30 cellular contexts compared by ENCODE assay signal in the genomic region with DNA sequence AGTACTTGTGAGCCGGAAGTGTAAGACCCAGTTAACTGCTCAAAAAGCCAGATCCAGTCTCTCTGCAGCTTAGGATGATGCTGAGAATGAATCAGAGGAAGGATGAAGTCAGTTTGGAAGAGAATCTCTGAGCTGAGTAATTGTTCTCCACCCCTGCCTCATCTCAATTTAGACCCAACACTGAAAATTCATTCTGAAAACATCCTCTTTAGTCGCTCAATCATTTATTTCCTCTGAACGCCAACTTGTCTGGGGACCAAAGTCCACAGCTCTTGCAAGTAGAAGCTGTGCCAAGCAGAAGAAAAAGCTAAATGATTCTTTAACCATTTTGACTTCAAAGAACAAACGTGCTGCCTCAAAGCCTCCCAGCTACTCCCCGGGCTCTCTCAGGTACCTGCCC.
DNase-seq lines count a peak whose midpoint lies in the region; ATAC-seq, FAIRE-seq and TF ChIP-seq lines count a peak whose summit lies in the region.
"Had no signal": no experiment of that assay in that cellular context is flagged by ENCODE, and none has a peak within 500 bp of the region (broad histone marks: within the 10 kb centered on the region; RNA-seq: fewer than 3 reads in every experiment).

No MANE protein-coding gene starts in this region.

- DNase-seq in ACHN, result peak; percentile 5
- peak; percentile 4 for DNase-seq in bronchial epithelial cell (ENCODE audit: low read depth)
- peak; percentile 79 for DNase-seq in kidney tubule cell (ENCODE audit: low spot score)
- no peak for DNase-seq in neural crest cell (ENCODE audit: low read depth, low spot score)
- no peak for DNase-seq in stimulated activated naive CD4-positive, alpha-beta T cell (lab: John Stamatoyannopoulos, UW)
- DNase-seq: activated CD4-positive, alpha-beta T cell treated with anti-CD3 and anti-CD28 coated beads, Interleukin-2, amount 50 U/mL, for 4 hours; activated CD4-positive, CD25-positive, alpha-beta regulatory T cell; COR-L47; cortex of kidney; effector memory CD8-positive, alpha-beta T cell; GF-D8; hippocampal formation; NCI-H2029 treated with DMSO at 0.1 percent for 48 hours; NCI-H345; NCI-H774; sigmoid colon; SJCRH30; stimulated activated CD4-positive, alpha-beta T cell treated with anti-CD3 and anti-CD28 coated beads, Interleukin-15, amount 100 ng/mL, for 24 hours; stimulated activated naive CD8-positive, alpha-beta T cell treated with anti-CD3 and anti-CD28 coated beads, Interleukin-15, Interleukin-2, amounts not matched to agents 100 U/mL and 50 U/mL, for 24 hours; thyroid gland had no signal

- no peaks in the 10 kb centered on the region for H3K9me3 Mint-ChIP-seq in neural crest cell
- H3K9me3 Mint-ChIP-seq: activated naive CD4-positive, alpha-beta T cell treated with anti-CD3 and anti-CD28 coated beads, Interleukin-2, amount 50 U/mL, for 24 hours had no signal

- peaks cover 3% of the 10 kb centered on the region for H3K36me3 Mint-ChIP-seq in neural crest cell (ENCODE audit: low read depth)
- H3K36me3 Mint-ChIP-seq: activated naive CD4-positive, alpha-beta T cell treated with anti-CD3 and anti-CD28 coated beads, Interleukin-2, amount 50 U/mL, for 24 hours had no signal

- ATAC-seq in HG03354 (IDR thresholded peaks at IDR 0.05; ENCODE audit: poor library complexity, severe bottlenecking, unreplicated experiment) (no peak), HG03521 (IDR thresholded peaks at IDR 0.05; ENCODE audit: unreplicated experiment) (no peak), HG03520 (IDR thresholded peaks at IDR 0.05; ENCODE audit: unreplicated experiment) (no peak)
- ATAC-seq: effector memory CD8-positive, alpha-beta T cell; esophagus mucosa; K562; stimulated activated naive CD8-positive, alpha-beta T cell treated with anti-CD3 and anti-CD28 coated beads, Interleukin-15, Interleukin-2, amounts not matched to agents 100 U/mL and 50 U/mL, for 24 hours had no signal

- H3K4me3 ChIP-seq in bronchial epithelial cell (ENCODE audit: low read depth, low read length), result no peak overlapping the region
- H3K4me3 ChIP-seq: BLaER1, K562, sigmoid colon, SJCRH30, thyroid gland had no signal

- peaks cover 17% of the 10 kb centered on the region for H3K4me1 Mint-ChIP-seq in neural crest cell
- H3K4me1 Mint-ChIP-seq: activated naive CD4-positive, alpha-beta T cell treated with anti-CD3 and anti-CD28 coated beads, Interleukin-2, amount 50 U/mL, for 24 hours had no signal

- no peak overlapping the region for H3K4me3 Mint-ChIP-seq in neural crest cell
- H3K4me3 Mint-ChIP-seq: activated naive CD4-positive, alpha-beta T cell treated with anti-CD3 and anti-CD28 coated beads, Interleukin-2, amount 50 U/mL, for 24 hours; effector memory CD8-positive, alpha-beta T cell had no signal

- H3K36me3 ChIP-seq in bronchial epithelial cell (ENCODE audit: control insufficient read depth, insufficient read depth, low read length), result no peaks in the 10 kb centered on the region
- H3K36me3 ChIP-seq: BLaER1, sigmoid colon, SJCRH30, thyroid gland had no signal

- no peaks in the 10 kb centered on the region for H3K27me3 Mint-ChIP-seq in neural crest cell (ENCODE audit: low read depth)

- in situ Hi-C loops in ACHN (cut with HindIII; ENCODE audit: low pct_ligation_motif_present, low pct_unique_long_range_greater_than_20kb, low sequenced_read_pairs), result no loop called here

- FAIRE-seq in bronchial epithelial cell (lab: Jason Lieb, UNC), result no peak
- FAIRE-seq: frontal cortex, GM19239, H54, K562 had no signal

- H3K27ac Mint-ChIP-seq in neural crest cell (ENCODE audit: unreplicated experiment), result peak overlapping the region; percentile 61
- H3K27ac Mint-ChIP-seq: activated naive CD4-positive, alpha-beta T cell treated with anti-CD3 and anti-CD28 coated beads, Interleukin-2, amount 50 U/mL, for 24 hours; effector memory CD8-positive, alpha-beta T cell had no signal

- TF ChIP-seq CTCF in bronchial epithelial cell (IDR thresholded peaks at IDR 0.05; ENCODE audit: insufficient read depth, low read length, severe bottlenecking), result no peak
- TF ChIP-seq CTCF in neural crest cell (conservative IDR thresholded peaks at IDR 0.05), result no peak

- H3K27me3 ChIP-seq in bronchial epithelial cell (ENCODE audit: control insufficient read depth, insufficient read depth, low read length), result no peaks in the 10 kb centered on the region
- H3K27me3 ChIP-seq: BLaER1, sigmoid colon, SJCRH30, thyroid gland had no signal

Comparison
In these comparisons a context has a peak if more than half of its experiments do, and no peak if none do; other contexts are left out.
1. DNase-seq: peak in ACHN (single experiment), bronchial epithelial cell (single experiment) and kidney tubule cell (single experiment); none in neural crest cell (single experiment) and stimulated activated naive CD4-positive, alpha-beta T cell (0 of 6).